ENCODE assay signal across 16 cellular contexts in genomic region chr6:45832063-45832462, GRCh38.
A peak's percentile ranks its signal among the peaks of the same experiment; 100 is the strongest.
DNase-seq lines count a peak whose midpoint lies in the region; ATAC-seq and FAIRE-seq lines count a peak whose summit lies in the region.
"Had no signal": no experiment of that assay in that cellular context is flagged by ENCODE, and none has a peak within 500 bp of the region (broad histone marks: within the 10 kb centered on the region; RNA-seq: fewer than 3 reads in every experiment).

No MANE protein-coding gene starts in this region.

- H3K4me3 ChIP-seq in CD4-positive, alpha-beta memory T cell (ENCODE audit: low read length in 2 of 2) = no peak overlapping the region

- H3K27me3 Mint-ChIP-seq in activated T-cell treated with anti-CD3 and anti-CD28 coated beads, Interleukin-2, amount 50 U/mL, for 24 hours = no peaks in the 10 kb centered on the region
- no peaks in the 10 kb centered on the region for H3K27me3 Mint-ChIP-seq in memory B cell
- no peaks in the 10 kb centered on the region for H3K27me3 Mint-ChIP-seq in CD4-positive, alpha-beta memory T cell

- H3K9me3 Mint-ChIP-seq in activated T-cell treated with anti-CD3 and anti-CD28 coated beads, Interleukin-2, amount 50 U/mL, for 24 hours = peaks cover 4% of the 10 kb centered on the region
- H3K9me3 Mint-ChIP-seq in memory B cell = no peaks in the 10 kb centered on the region
- H3K9me3 Mint-ChIP-seq in CD4-positive, alpha-beta memory T cell = peaks cover 0 to 4% (median 0%) of the 10 kb centered on the region in 8 donors

- no peak for DNase-seq in activated T-cell treated with anti-CD3 and anti-CD28 coated beads, Interleukin-2, amount 50 U/mL, for 24 hours
- DNase-seq in activated T-cell treated with anti-CD3 and anti-CD28 coated beads, Interleukin-2, amount 50 U/mL, for 48 hours = no peak
- DNase-seq in GM18507 (ENCODE audit: extremely low spot score, insufficient read length, low read depth) (no peak), RPMI8226 (peak; percentile 10), memory B cell (ENCODE audit: low spot score in 2 of 2) (no peak)
- no peak for DNase-seq in CD4-positive, alpha-beta memory T cell
- DNase-seq: BE2C, H7, NCI-H1417, NCI-H1930, NCI-H2171, NCI-H446 treated with DMSO at 0.1 percent for 48 hours, NCI-H748 treated with DMSO at 0.1 percent for 48 hours, SHP77 had no signal

- no peaks in the 10 kb centered on the region for H3K36me3 ChIP-seq in CD4-positive, alpha-beta memory T cell (ENCODE audit: insufficient read depth, low read length)
- H3K36me3 ChIP-seq: BE2C had no signal

- no peaks in the 10 kb centered on the region for H3K9me3 ChIP-seq in CD4-positive, alpha-beta memory T cell (ENCODE audit: control insufficient read depth in 1 of 2, low read length in 2 of 2)
- H3K9me3 ChIP-seq: BE2C had no signal

- H3K27ac ChIP-seq in CD4-positive, alpha-beta memory T cell (ENCODE audit: low read depth, low read length) = no peak overlapping the region

- H3K27ac Mint-ChIP-seq in activated T-cell treated with anti-CD3 and anti-CD28 coated beads, Interleukin-2, amount 50 U/mL, for 24 hours = peak overlapping the region; percentile 93
- H3K27ac Mint-ChIP-seq in memory B cell = peak overlapping the region; percentile 86
- H3K27ac Mint-ChIP-seq in CD4-positive, alpha-beta memory T cell = no peak overlapping the region

- CTCF ChIA-PET in CD4-positive, alpha-beta memory T cell (lab: Charles Lee; ENCODE audit: partially characterized antibody) = no interaction called here

- H3K4me1 ChIP-seq in CD4-positive, alpha-beta memory T cell (ENCODE audit: insufficient read depth, low read length) = peaks cover 16% of the 10 kb centered on the region
- H3K4me1 ChIP-seq: BE2C had no signal

- H3K4me1 Mint-ChIP-seq in activated T-cell treated with anti-CD3 and anti-CD28 coated beads, Interleukin-2, amount 50 U/mL, for 24 hours (ENCODE audit: low read depth) = peaks cover 79% of the 10 kb centered on the region
- peaks cover 20% of the 10 kb centered on the region for H3K4me1 Mint-ChIP-seq in memory B cell
- peaks cover 15 to 29% (median 23%) of the 10 kb centered on the region in 4 donors for H3K4me1 Mint-ChIP-seq in CD4-positive, alpha-beta memory T cell

- ATAC-seq in memory B cell (ENCODE audit: low read depth) = no peak
- no peak for ATAC-seq in HG02678 (IDR thresholded peaks at IDR 0.05; ENCODE audit: unreplicated experiment)
- no peak for ATAC-seq in GM21526 (IDR thresholded peaks at IDR 0.05; ENCODE audit: low FRiP score, unreplicated experiment)

- peaks cover 11% of the 10 kb centered on the region for H3K36me3 Mint-ChIP-seq in activated T-cell treated with anti-CD3 and anti-CD28 coated beads, Interleukin-2, amount 50 U/mL, for 24 hours (ENCODE audit: low read depth)
- no peaks in the 10 kb centered on the region for H3K36me3 Mint-ChIP-seq in memory B cell
- H3K36me3 Mint-ChIP-seq in CD4-positive, alpha-beta memory T cell = no peaks in the 10 kb centered on the region

- POLR2A ChIA-PET in CD4-positive, alpha-beta memory T cell (lab: Charles Lee; ENCODE audit: partially characterized antibody) = no interaction called here

- peak; percentile 63 for FAIRE-seq in GM18507 (lab: Jason Lieb, UNC)

- no peaks in the 10 kb centered on the region for H3K27me3 ChIP-seq in CD4-positive, alpha-beta memory T cell (ENCODE audit: insufficient read depth, low read length)
- H3K27me3 ChIP-seq: BE2C had no signal

- intact Hi-C loops in CD4-positive, alpha-beta memory T cell (cut with micrococcal nuclease) = no loop called here

- H3K4me3 Mint-ChIP-seq in activated T-cell treated with anti-CD3 and anti-CD28 coated beads, Interleukin-2, amount 50 U/mL, for 24 hours = peak overlapping the region; percentile 71
- no peak overlapping the region for H3K4me3 Mint-ChIP-seq in memory B cell
- peak overlapping the region in 3 of 8 donors; percentile 20 to 86 (median 42) for H3K4me3 Mint-ChIP-seq in CD4-positive, alpha-beta memory T cell

Comparison
In these comparisons a context has a peak if more than half of its experiments do, and no peak if none do; other contexts are left out.
1. H3K27ac Mint-ChIP-seq: peak in activated T-cell treated with anti-CD3 and anti-CD28 coated beads, Interleukin-2, amount 50 U/mL, for 24 hours (single experiment) and memory B cell (single experiment); none in CD4-positive, alpha-beta memory T cell (0 of 7).